ENCODE assay signal across 9 cellular contexts in genomic region chr5:94613583-94613982, GRCh38. TPM values are rescaled to one million over a fixed set of nuclear protein-coding genes. Genes with fewer than 3 reads are reported as not detected.
A peak's percentile ranks its signal among the peaks of the same experiment; 100 is the strongest.
DNase-seq lines count a peak whose midpoint lies in the region; ATAC-seq and TF ChIP-seq lines count a peak whose summit lies in the region.
"Had no signal": no experiment of that assay in that cellular context is flagged by ENCODE, and none has a peak within 500 bp of the region (broad histone marks: within the 10 kb centered on the region; RNA-seq: fewer than 3 reads in every experiment).

No MANE protein-coding gene starts in this region.

- POLR2A ChIA-PET in SK-N-SH (lab: Yijun Ruan, JAX), result no interaction called here

- WGBS in SK-N-SH (ENCODE audit: low lambda C conversion rate), result 90% methylated on average over 2 of the region's 2 CpGs

- H3K27me3 Mint-ChIP-seq in naive B cell, result no peaks in the 10 kb centered on the region
- H3K27me3 Mint-ChIP-seq: central memory CD8-positive, alpha-beta T cell had no signal

- H3K4me3 ChIP-seq in SK-N-SH (ENCODE audit: low read depth in 2 of 2, low read length in 1 of 2) (no peak overlapping the region), brain microvascular endothelial cell (ENCODE audit: low read depth, low read length) (no peak overlapping the region)

- H3K9me3 Mint-ChIP-seq in naive B cell, result no peaks in the 10 kb centered on the region
- H3K9me3 Mint-ChIP-seq: central memory CD8-positive, alpha-beta T cell had no signal

- ATAC-seq in SK-N-SH treated with all-trans-retinoic acid at 6 μM for 48 hours, result no peak
- no peak for ATAC-seq in naive B cell (ENCODE audit: low read depth in 2 of 2)
- no peak for ATAC-seq in HG03354 (IDR thresholded peaks at IDR 0.05; ENCODE audit: poor library complexity, severe bottlenecking, unreplicated experiment)

- no peaks in the 10 kb centered on the region for H3K9me2 ChIP-seq in SK-N-SH

- DNase-seq in SK-N-SH (peak; percentile 12), M059J (ENCODE audit: low read depth) (peak; percentile 31), brain microvascular endothelial cell (peak; percentile 21), naive B cell (peak; percentile 23), AG08395 (ENCODE audit: low spot score) (no peak), foreskin melanocyte (no peak)

- H4K20me1 ChIP-seq in SK-N-SH (ENCODE audit: insufficient read depth), result no peaks in the 10 kb centered on the region

- CTCF ChIA-PET in SK-N-SH (lab: Yijun Ruan, JAX), result interaction anchor here (0.9 to 1.4 kb wide), 2 partner anchors 39 to 89 kb away, joined by 3 to 5 read pairs; no protein-coding TSS in a partner anchor

- H3K27ac Mint-ChIP-seq in naive B cell, result no peak overlapping the region

- H3K4me2 ChIP-seq in SK-N-SH, result no peak overlapping the region

- H3K36me3 Mint-ChIP-seq in naive B cell, result no peaks in the 10 kb centered on the region

- H3K27ac ChIP-seq in SK-N-SH (ENCODE audit: low read depth in 2 of 2, low read length in 1 of 2) (no peak overlapping the region), brain microvascular endothelial cell (no peak overlapping the region)

- TF ChIP-seq CTCF in SK-N-SH (IDR thresholded peaks at IDR 0.05), result peak; percentile 39
- peak; percentile 37 for TF ChIP-seq CTCF in brain microvascular endothelial cell (IDR thresholded peaks at IDR 0.05; ENCODE audit: low read depth, low read length, missing control alignments)

- H3K4me3 Mint-ChIP-seq in naive B cell, result no peak overlapping the region
- H3K4me3 Mint-ChIP-seq: central memory CD8-positive, alpha-beta T cell had no signal

- no peak overlapping the region for H2AFZ ChIP-seq in SK-N-SH (ENCODE audit: low read depth)

- H3F3A ChIP-seq in SK-N-SH (replicated peaks; ENCODE audit: insufficient read depth), result peaks cover 9% of the 10 kb centered on the region

- H3K4me1 ChIP-seq in SK-N-SH (ENCODE audit: control insufficient read depth in 1 of 2, insufficient read depth in 2 of 2, low read depth in 1 of 2, low read length in 1 of 2), result peaks cover 0 to 3% of the 10 kb centered on the region in 2 experiments; a peak in 1 of 4 replicates

- in situ Hi-C loops in brain microvascular endothelial cell (cut with HindIII; ENCODE audit: low pct_ligation_motif_present, low sequenced_read_pairs), result no loop called here

- H3K36me3 ChIP-seq in SK-N-SH (replicated peaks in 1 of 2; ENCODE audit: control insufficient read depth in 1 of 2, insufficient read depth in 2 of 2, low read length in 1 of 2) (no peaks in the 10 kb centered on the region), brain microvascular endothelial cell (replicated peaks) (no peaks in the 10 kb centered on the region)

- no peaks in the 10 kb centered on the region for H3K9me3 ChIP-seq in SK-N-SH

- TF ChIP-seq RAD21 in SK-N-SH (IDR thresholded peaks at IDR 0.05; ENCODE audit: low read length), result peak; percentile 35

- peaks cover 5 to 15% (median 11%) of the 10 kb centered on the region in 3 donors for H3K4me1 Mint-ChIP-seq in naive B cell

- peaks cover 19% of the 10 kb centered on the region for H3K79me2 ChIP-seq in SK-N-SH (ENCODE audit: insufficient read depth)

- no peaks in the 10 kb centered on the region for H3K27me3 ChIP-seq in SK-N-SH (ENCODE audit: insufficient read depth)
- H3K27me3 ChIP-seq in brain microvascular endothelial cell (replicated peaks), result no peaks in the 10 kb centered on the region

- no peak overlapping the region for H3K9ac ChIP-seq in SK-N-SH

- TF ChIP-seq EP300 in SK-N-SH (IDR thresholded peaks at IDR 0.05; ENCODE audit: borderline replicate concordance in 1 of 2, low read depth in 1 of 2, low read length in 1 of 2), result no peak

TF ChIP-seq in SK-N-SH, 30 proteins besides CTCF, POLR2A, EP300 and RAD21:
- TF ChIP-seq MXI1 (IDR thresholded peaks at IDR 0.05; ENCODE audit: low read depth, low read length) (no peak), YY1 (IDR thresholded peaks at IDR 0.05; ENCODE audit: low read depth) (no peak), FOXM1 (IDR thresholded peaks at IDR 0.05; ENCODE audit: low read depth) (no peak), CHD2 (IDR thresholded peaks at IDR 0.05; ENCODE audit: low read length, partially characterized antibody) (no peak), JUND (IDR thresholded peaks at IDR 0.05) (no peak), SMC3 (IDR thresholded peaks at IDR 0.05; ENCODE audit: low read depth, low read length) (0 out of 2 replicates have a peak, but pooled peaks have one; percentile 6)
- TF ChIP-seq, protein P1, sequence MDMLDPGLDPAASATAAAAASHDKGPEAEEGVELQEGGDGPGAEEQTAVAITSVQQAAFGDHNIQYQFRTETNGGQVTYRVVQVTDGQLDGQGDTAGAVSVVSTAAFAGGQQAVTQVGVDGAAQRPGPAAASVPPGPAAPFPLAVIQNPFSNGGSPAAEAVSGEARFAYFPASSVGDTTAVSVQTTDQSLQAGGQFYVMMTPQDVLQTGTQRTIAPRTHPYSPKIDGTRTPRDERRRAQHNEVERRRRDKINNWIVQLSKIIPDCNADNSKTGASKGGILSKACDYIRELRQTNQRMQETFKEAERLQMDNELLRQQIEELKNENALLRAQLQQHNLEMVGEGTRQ (IDR thresholded peaks at IDR 0.05; ENCODE audit: borderline replicate concordance, low read depth, low read length), result no peak
- TF ChIP-seq, protein P2, sequence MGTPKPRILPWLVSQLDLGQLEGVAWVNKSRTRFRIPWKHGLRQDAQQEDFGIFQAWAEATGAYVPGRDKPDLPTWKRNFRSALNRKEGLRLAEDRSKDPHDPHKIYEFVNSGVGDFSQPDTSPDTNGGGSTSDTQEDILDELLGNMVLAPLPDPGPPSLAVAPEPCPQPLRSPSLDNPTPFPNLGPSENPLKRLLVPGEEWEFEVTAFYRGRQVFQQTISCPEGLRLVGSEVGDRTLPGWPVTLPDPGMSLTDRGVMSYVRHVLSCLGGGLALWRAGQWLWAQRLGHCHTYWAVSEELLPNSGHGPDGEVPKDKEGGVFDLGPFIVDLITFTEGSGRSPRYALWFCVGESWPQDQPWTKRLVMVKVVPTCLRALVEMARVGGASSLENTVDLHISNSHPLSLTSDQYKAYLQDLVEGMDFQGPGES (IDR thresholded peaks at IDR 0.05; ENCODE audit: low read depth, low read length), result no peak

TF ChIP-seq in SK-N-SH treated with all-trans-retinoic acid at 6 μM for 48 hours, 23 proteins besides CTCF, POLR2A, EP300 and RAD21 (continues in another document):
- no peak for TF ChIP-seq CSRNP3 (CRISPR knock-in tag; IDR thresholded peaks at IDR 0.05)
- no peak for TF ChIP-seq SNAI2 (CRISPR knock-in tag; IDR thresholded peaks at IDR 0.05)
- TF ChIP-seq ZC3H10 (CRISPR knock-in tag; IDR thresholded peaks at IDR 0.05), result no peak
- TF ChIP-seq ZFP3 (CRISPR knock-in tag; IDR thresholded peaks at IDR 0.05), result no peak
- TF ChIP-seq, protein P3, sequence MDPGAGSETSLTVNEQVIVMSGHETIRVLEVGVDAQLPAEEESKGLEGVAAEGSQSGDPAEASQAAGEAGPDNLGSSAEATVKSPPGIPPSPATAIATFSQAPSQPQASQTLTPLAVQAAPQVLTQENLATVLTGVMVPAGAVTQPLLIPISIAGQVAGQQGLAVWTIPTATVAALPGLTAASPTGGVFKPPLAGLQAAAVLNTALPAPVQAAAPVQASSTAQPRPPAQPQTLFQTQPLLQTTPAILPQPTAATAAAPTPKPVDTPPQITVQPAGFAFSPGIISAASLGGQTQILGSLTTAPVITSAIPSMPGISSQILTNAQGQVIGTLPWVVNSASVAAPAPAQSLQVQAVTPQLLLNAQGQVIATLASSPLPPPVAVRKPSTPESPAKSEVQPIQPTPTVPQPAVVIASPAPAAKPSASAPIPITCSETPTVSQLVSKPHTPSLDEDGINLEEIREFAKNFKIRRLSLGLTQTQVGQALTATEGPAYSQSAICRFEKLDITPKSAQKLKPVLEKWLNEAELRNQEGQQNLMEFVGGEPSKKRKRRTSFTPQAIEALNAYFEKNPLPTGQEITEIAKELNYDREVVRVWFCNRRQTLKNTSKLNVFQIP (CRISPR knock-in tag; IDR thresholded peaks at IDR 0.05; ENCODE audit: borderline replicate concordance, low read depth), result no peak
- TF ChIP-seq TCF4 (CRISPR knock-in tag; IDR thresholded peaks at IDR 0.05; ENCODE audit: borderline replicate concordance), result no peak
- no peak for TF ChIP-seq ZNF565 (CRISPR knock-in tag; conservative IDR thresholded peaks at IDR 0.05; ENCODE audit: low read depth)
- no peak for TF ChIP-seq PPARA (CRISPR knock-in tag; IDR thresholded peaks at IDR 0.05; ENCODE audit: borderline replicate concordance)

RNA-seq across cellular contexts. Expression of gene KIAA0825, which starts 4.8 kb away (rescaled TPM):
- polyA plus RNA-seq in SK-N-SH (2012; rRNA removed) (0.61 and 1.2 TPM in 2 replicates), naive B cell (ENCODE audit: low read depth in 6 of 6) (1 to 10 TPM; 1.3 to 3.0 (median 1.9) TPM)
- polyA plus RNA-seq in SK-N-SH (2012; cell fraction: cytosol; rRNA removed), result 0.88 and 0.99 TPM in 2 replicates
- polyA plus RNA-seq in SK-N-SH (2012; cell fraction: nucleus; rRNA removed), result 0.45 and 1.6 TPM in 2 replicates
- total RNA-seq in M059J (2014; rRNA removed; shearing (Covaris generic)), result 0.32 and 0.49 TPM in 2 replicates

RNA-seq across cellular contexts. Expression of gene SLF1, which starts 4.9 kb away (rescaled TPM):
- polyA plus RNA-seq in SK-N-SH (2012; rRNA removed), result 4.8 and 5.5 TPM in 2 replicates
- polyA plus RNA-seq in SK-N-SH (2012; cell fraction: cytosol; rRNA removed), result 4.5 and 6.6 TPM in 2 replicates
- 3.8 and 9.7 TPM in 2 replicates for polyA plus RNA-seq in SK-N-SH (2012; cell fraction: nucleus; rRNA removed)
- 13.3 and 15.6 TPM in 2 replicates for total RNA-seq in M059J (2014; rRNA removed; shearing (Covaris generic))
- polyA plus RNA-seq in naive B cell (ENCODE audit: low read depth in 6 of 6), result 10 to 100 TPM; 12.2 to 16.1 (median 13.6) TPM

Comparison
In these comparisons a context has a peak if more than half of its experiments do, and no peak if none do; other contexts are left out.
1. DNase-seq: peak in SK-N-SH (single experiment), M059J (single experiment), brain microvascular endothelial cell (single experiment) and naive B cell (single experiment); none in AG08395 (single experiment) and foreskin melanocyte (single experiment).